In genomic region chr6:44049989-44050871, GRCh38 we compare ENCODE assay signal across 12 cellular contexts.
DNase-seq lines count a peak whose midpoint lies in the region; ATAC-seq and TF ChIP-seq lines count a peak whose summit lies in the region.
"Had no signal": no experiment of that assay in that cellular context is flagged by ENCODE, and none has a peak within 500 bp of the region (broad histone marks: within the 10 kb centered on the region; RNA-seq: fewer than 3 reads in every experiment).

No MANE protein-coding gene starts in this region.

- H3K9me3 ChIP-seq in hepatocyte (ENCODE audit: low read depth): no peaks in the 10 kb centered on the region
- no peaks in the 10 kb centered on the region for H3K9me3 ChIP-seq in skeletal muscle tissue (ENCODE audit: control insufficient read depth in 3 of 3, low read length in 3 of 3)
- H3K9me3 ChIP-seq: SJSA1 had no signal

- no peaks in the 10 kb centered on the region for H3K79me2 ChIP-seq in hepatocyte

- H2AFZ ChIP-seq in hepatocyte: no peak overlapping the region

- no peak overlapping the region for H3K4me2 ChIP-seq in hepatocyte

- peak; percentile 72 for DNase-seq in H4 (ENCODE audit: low spot score)
- DNase-seq in astrocyte of the hippocampus (ENCODE audit: low read depth, low spot score): peak; percentile 87
- no peak for DNase-seq in hepatocyte (ENCODE audit: low spot score)
- DNase-seq in GDM1 (lab: John Stamatoyannopoulos, UW): no peak
- no peak for DNase-seq in hypothalamus (lab: John Stamatoyannopoulos, UW)
- DNase-seq: activated CD4-positive, alpha-beta T cell treated with anti-CD3 and anti-CD28 coated beads, Interleukin-2, amount 10 ng/mL, durations not matched to agents 24 days and 14 days; cortex of kidney; NCI-H1417 had no signal

- no peaks in the 10 kb centered on the region for H4K20me1 ChIP-seq in hepatocyte (ENCODE audit: insufficient read depth, poor library complexity, severe bottlenecking)

- H3K4me1 ChIP-seq in hepatocyte (ENCODE audit: insufficient read depth) (peaks cover 33% of the 10 kb centered on the region), skeletal muscle tissue (ENCODE audit: control insufficient read depth in 3 of 3, insufficient read depth in 3 of 3, low read length in 3 of 3) (peaks cover 29 to 65% (median 47%) of the 10 kb centered on the region in 3 donors)

- H3K27ac ChIP-seq in hepatocyte (peak overlapping the region; percentile 51), skeletal muscle tissue (ENCODE audit: low read depth, low read length) (peak overlapping the region; percentile 51)
- H3K27ac ChIP-seq: SJSA1 had no signal

- H3K9ac ChIP-seq in skeletal muscle tissue (ENCODE audit: low read depth in 1 of 3, low read length in 3 of 3): peak overlapping the region in 1 of 3 donors; percentile 40

- no peak for TF ChIP-seq CTCF in hepatocyte (IDR thresholded peaks at IDR 0.05; ENCODE audit: poor library complexity)

- H3K36me3 ChIP-seq in hepatocyte (replicated peaks; ENCODE audit: insufficient read depth, low read depth) (no peaks in the 10 kb centered on the region), skeletal muscle tissue (ENCODE audit: control insufficient read depth in 3 of 3, insufficient read depth in 3 of 3, low read length in 3 of 3) (no peaks in the 10 kb centered on the region)
- H3K36me3 ChIP-seq: SJSA1 had no signal

- H3K4me3 ChIP-seq in hepatocyte (no peak overlapping the region), skeletal muscle tissue (ENCODE audit: low read length in 3 of 3) (no peak overlapping the region)
- H3K4me3 ChIP-seq: SJSA1 had no signal

- H3K27me3 ChIP-seq in hepatocyte (no peaks in the 10 kb centered on the region), skeletal muscle tissue (ENCODE audit: control insufficient read depth in 3 of 3, insufficient read depth in 3 of 3, low read length in 3 of 3) (no peaks in the 10 kb centered on the region)
- H3K27me3 ChIP-seq: SJSA1 had no signal

- ATAC-seq in GM19351 (IDR thresholded peaks at IDR 0.05; ENCODE audit: unreplicated experiment) (no peak), GM21381 (IDR thresholded peaks at IDR 0.05; ENCODE audit: unreplicated experiment) (no peak)

- H3K9me2 ChIP-seq in hepatocyte (replicated peaks; ENCODE audit: insufficient read depth): no peaks in the 10 kb centered on the region

- 80% methylated on average over 6 of the region's 6 CpGs for WGBS in hepatocyte (ENCODE audit: low lambda C conversion rate, missing lambda C conversion rate)

Comparison
In these comparisons a context has a peak if more than half of its experiments do, and no peak if none do; other contexts are left out.
1. DNase-seq: peak in H4 (single experiment) and astrocyte of the hippocampus (single experiment); none in hepatocyte (single experiment), GDM1 (single experiment) and hypothalamus (0 of 51).